ENCODE assay signal across 8 cellular contexts in genomic region chr3:122681294-122682015, GRCh38. TPM values are rescaled to one million over a fixed set of nuclear protein-coding genes. Genes with fewer than 3 reads are reported as not detected.
A peak's percentile ranks its signal among the peaks of the same experiment; 100 is the strongest.
DNase-seq lines count a peak whose midpoint lies in the region; ATAC-seq and TF ChIP-seq lines count a peak whose summit lies in the region.

No MANE protein-coding gene starts in this region.

- peak overlapping the region; percentile 38 to 96 for H3K18ac ChIP-seq in mesenchymal stem cell (ENCODE audit: low read depth in 1 of 2, low read length in 2 of 2)

- H2BK120ac ChIP-seq in mesenchymal stem cell (ENCODE audit: low read depth, low read length) = peak overlapping the region; percentile 87

- peak overlapping the region; percentile 97 for H3K4me3 Mint-ChIP-seq in stimulated activated naive CD8-positive, alpha-beta T cell treated with anti-CD3 and anti-CD28 coated beads, Interleukin-15, Interleukin-2, amounts not matched to agents 100 ng/mL and 50 ng/mL, for 24 hours

- H3K14ac ChIP-seq in mesenchymal stem cell (ENCODE audit: low read length in 2 of 2) = no peak overlapping the region

- H4K20me1 ChIP-seq in mammary epithelial cell (ENCODE audit: insufficient read depth, low read length) = no peaks in the 10 kb centered on the region

- peaks cover 16% of the 10 kb centered on the region for H3K79me1 ChIP-seq in mesenchymal stem cell (replicated peaks; ENCODE audit: low read length, poor library complexity, severe bottlenecking)

- BruUV-seq in mammary epithelial cell (replicated peaks; lab: Mats Ljungman, UMichigan) = no TSS peak

- H3K4me3 ChIP-seq in mammary epithelial cell (replicated peaks in 1 of 3; ENCODE audit: insufficient read depth in 1 of 3, low read depth in 2 of 3, low read length in 3 of 3) (peak overlapping the region; percentile 78 to 83 (median 83)), mesenchymal stem cell (ENCODE audit: insufficient read depth in 1 of 2, low read depth in 1 of 2, low read length in 2 of 2) (peak overlapping the region; percentile 77 to 92)

- no peak for ATAC-seq in stimulated activated naive CD8-positive, alpha-beta T cell treated with anti-CD3 and anti-CD28 coated beads, Interleukin-15, Interleukin-2, amounts not matched to agents 100 U/mL and 50 U/mL, for 24 hours
- ATAC-seq in GM21526 (IDR thresholded peaks at IDR 0.05; ENCODE audit: low FRiP score, unreplicated experiment) = no peak

- peaks cover 11% of the 10 kb centered on the region for H3K79me2 ChIP-seq in mammary epithelial cell (ENCODE audit: insufficient read depth, low read length)

- H2BK15ac ChIP-seq in mesenchymal stem cell (ENCODE audit: low read depth, poor library complexity, severe bottlenecking) = no peak overlapping the region

- intact Hi-C loops in mammary epithelial cell (cut with micrococcal nuclease) = loop anchor here (5.0 kb wide), 1 partner anchor 576 kb away; no protein-coding TSS in a partner anchor

- H4K91ac ChIP-seq in mesenchymal stem cell (ENCODE audit: low read length) = no peak overlapping the region

- no peak for DNase-seq in stimulated activated naive CD8-positive, alpha-beta T cell treated with anti-CD3 and anti-CD28 coated beads, Interleukin-15, Interleukin-2, amounts not matched to agents 100 U/mL and 50 U/mL, for 24 hours
- DNase-seq in mammary epithelial cell (no peak), mesenchymal stem cell (peak; percentile 40), mesenteric fat pad (ENCODE audit: low spot score) (no peak), NCI-H2081 treated with DMSO at 0.1 percent for 48 hours (lab: John Stamatoyannopoulos, UW) (no peak), NOMO-1 treated with dmso at 0.1 percent for 144 hours (lab: John Stamatoyannopoulos, UW; ENCODE audit: unreplicated experiment) (no peak)

- H3K4me1 Mint-ChIP-seq in stimulated activated naive CD8-positive, alpha-beta T cell treated with anti-CD3 and anti-CD28 coated beads, Interleukin-15, Interleukin-2, amounts not matched to agents 100 ng/mL and 50 ng/mL, for 24 hours (ENCODE audit: low read depth) = peaks cover 63% of the 10 kb centered on the region

- H3K27me3 Mint-ChIP-seq in stimulated activated naive CD8-positive, alpha-beta T cell treated with anti-CD3 and anti-CD28 coated beads, Interleukin-15, Interleukin-2, amounts not matched to agents 100 ng/mL and 50 ng/mL, for 24 hours = no peaks in the 10 kb centered on the region

- peak overlapping the region; percentile 61 for H4K8ac ChIP-seq in mesenchymal stem cell (ENCODE audit: low read length)

- TF ChIP-seq CTCF in mammary epithelial cell (conservative IDR thresholded peaks at IDR 0.05 in 1 of 2, IDR thresholded peaks at IDR 0.05 in 1 of 2; ENCODE audit: extremely low read depth in 1 of 2, insufficient read depth in 1 of 2, low read depth in 1 of 2, low read length in 2 of 2) = no peak

- no peaks in the 10 kb centered on the region for H3K9me3 ChIP-seq in mammary epithelial cell (replicated peaks; ENCODE audit: insufficient read depth, low read length)
- H3K9me3 ChIP-seq in mesenchymal stem cell (ENCODE audit: control insufficient read depth, low read length) = no peaks in the 10 kb centered on the region

- peaks cover 26% of the 10 kb centered on the region for H3K36me3 Mint-ChIP-seq in stimulated activated naive CD8-positive, alpha-beta T cell treated with anti-CD3 and anti-CD28 coated beads, Interleukin-15, Interleukin-2, amounts not matched to agents 100 ng/mL and 50 ng/mL, for 24 hours (ENCODE audit: low read depth)

- no peaks in the 10 kb centered on the region for H3K9me3 Mint-ChIP-seq in stimulated activated naive CD8-positive, alpha-beta T cell treated with anti-CD3 and anti-CD28 coated beads, Interleukin-15, Interleukin-2, amounts not matched to agents 100 ng/mL and 50 ng/mL, for 24 hours

- H3K9ac ChIP-seq in mammary epithelial cell (ENCODE audit: insufficient read depth, low read length) (peak overlapping the region; percentile 41), mesenchymal stem cell (ENCODE audit: low read length) (peak overlapping the region; percentile 94)

- H2BK12ac ChIP-seq in mesenchymal stem cell (ENCODE audit: low read length in 2 of 2) = no peak overlapping the region

- CTCF ChIA-PET in mammary epithelial cell (lab: Charles Lee; ENCODE audit: low non-redundant PET) = interaction anchor here (0.7 kb wide), 1 partner anchor 375 kb away, joined by 3 read pairs; no protein-coding TSS in a partner anchor

- no peak overlapping the region for H2BK5ac ChIP-seq in mesenchymal stem cell (ENCODE audit: low read depth, low read length, poor library complexity, severe bottlenecking)

- H3K27me3 ChIP-seq in mammary epithelial cell (ENCODE audit: insufficient read depth, low read length) = no peaks in the 10 kb centered on the region
- no peaks in the 10 kb centered on the region for H3K27me3 ChIP-seq in mesenchymal stem cell (ENCODE audit: control insufficient read depth in 1 of 2, insufficient read depth in 1 of 2, low read length in 2 of 2)

- H3K23ac ChIP-seq in mesenchymal stem cell (ENCODE audit: low read length in 2 of 2) = peak overlapping the region in 1 of 2 experiments; percentile 74

- peak overlapping the region; percentile 11 to 35 for H3K4ac ChIP-seq in mesenchymal stem cell (ENCODE audit: low read depth in 1 of 2, low read length in 2 of 2)

- H3K36me3 ChIP-seq in mammary epithelial cell (ENCODE audit: insufficient read depth, low read length) (no peaks in the 10 kb centered on the region), mesenchymal stem cell (ENCODE audit: control insufficient read depth in 1 of 2, insufficient read depth in 2 of 2, low read depth in 1 of 2, low read length in 2 of 2) (peaks cover 5 to 16% of the 10 kb centered on the region in 2 experiments)

- H2AK5ac ChIP-seq in mesenchymal stem cell (ENCODE audit: low read length, severe bottlenecking) = peak overlapping the region; percentile 68

- dilution Hi-C loops in mammary epithelial cell (cut with HindIII; ENCODE audit: low sequenced_read_pairs) = no loop called here

- in situ Hi-C loops in mammary epithelial cell (cut with MboI; ENCODE audit: low sequenced_read_pairs in 2 of 2) = loop anchor here (10.0 to 25.0 kb wide), 3 partner anchors 119 to 219 kb away; partner anchors contain the start of genes DTX3L (in 1 of the 2) and PARP9 (in 1 of the 2)

- H3K4me2 ChIP-seq in mammary epithelial cell (ENCODE audit: insufficient read depth, low read depth, low read length) (peak overlapping the region; percentile 89), mesenchymal stem cell (ENCODE audit: low read length, poor library complexity, severe bottlenecking) (peak overlapping the region; percentile 77)

- H2AFZ ChIP-seq in mammary epithelial cell (ENCODE audit: low read depth, low read length) (peak overlapping the region; percentile 99), mesenchymal stem cell (ENCODE audit: low read depth, low read length) (peak overlapping the region; percentile 36)

- H3K27ac ChIP-seq in mammary epithelial cell (ENCODE audit: insufficient read depth, low read depth, low read length) (peak overlapping the region; percentile 15), mesenchymal stem cell (ENCODE audit: low read length, poor library complexity, severe bottlenecking) (no peak overlapping the region)

- peak overlapping the region; percentile 98 for H3K27ac Mint-ChIP-seq in stimulated activated naive CD8-positive, alpha-beta T cell treated with anti-CD3 and anti-CD28 coated beads, Interleukin-15, Interleukin-2, amounts not matched to agents 100 ng/mL and 50 ng/mL, for 24 hours

- H3K4me1 ChIP-seq in mammary epithelial cell (ENCODE audit: insufficient read depth, low read length) = peaks cover 24% of the 10 kb centered on the region
- peaks cover 14% of the 10 kb centered on the region for H3K4me1 ChIP-seq in mesenchymal stem cell (ENCODE audit: control insufficient read depth, insufficient read depth, low read depth, low read length)

- WGBS in mammary epithelial cell (ENCODE audit: low coverage, missing lambda C conversion rate) = 73% methylated on average over 14 of the region's 23 CpGs
- WGBS in mesenchymal stem cell = 36% methylated on average over 23 of the region's 23 CpGs

RNA-seq across cellular contexts. Expression of gene PARP14, which starts 0.8 kb away (rescaled TPM):
- total RNA-seq in mammary epithelial cell = 10 to 100 TPM; 14.6 to 18.8 TPM
- polyA plus RNA-seq in mammary epithelial cell = 7.1 TPM
- polyA minus RNA-seq in mammary epithelial cell = 18.0 TPM
- polyA plus RNA-seq in mesenchymal stem cell (2013, experiment 1 of 2) = 23.9 TPM
- 22.3 TPM for polyA plus RNA-seq in mesenchymal stem cell (2013, experiment 2 of 2)
- total RNA-seq in mesenteric fat pad = 51.1 TPM
